8 cellular contexts compared by ENCODE assay signal in the genomic region with DNA sequence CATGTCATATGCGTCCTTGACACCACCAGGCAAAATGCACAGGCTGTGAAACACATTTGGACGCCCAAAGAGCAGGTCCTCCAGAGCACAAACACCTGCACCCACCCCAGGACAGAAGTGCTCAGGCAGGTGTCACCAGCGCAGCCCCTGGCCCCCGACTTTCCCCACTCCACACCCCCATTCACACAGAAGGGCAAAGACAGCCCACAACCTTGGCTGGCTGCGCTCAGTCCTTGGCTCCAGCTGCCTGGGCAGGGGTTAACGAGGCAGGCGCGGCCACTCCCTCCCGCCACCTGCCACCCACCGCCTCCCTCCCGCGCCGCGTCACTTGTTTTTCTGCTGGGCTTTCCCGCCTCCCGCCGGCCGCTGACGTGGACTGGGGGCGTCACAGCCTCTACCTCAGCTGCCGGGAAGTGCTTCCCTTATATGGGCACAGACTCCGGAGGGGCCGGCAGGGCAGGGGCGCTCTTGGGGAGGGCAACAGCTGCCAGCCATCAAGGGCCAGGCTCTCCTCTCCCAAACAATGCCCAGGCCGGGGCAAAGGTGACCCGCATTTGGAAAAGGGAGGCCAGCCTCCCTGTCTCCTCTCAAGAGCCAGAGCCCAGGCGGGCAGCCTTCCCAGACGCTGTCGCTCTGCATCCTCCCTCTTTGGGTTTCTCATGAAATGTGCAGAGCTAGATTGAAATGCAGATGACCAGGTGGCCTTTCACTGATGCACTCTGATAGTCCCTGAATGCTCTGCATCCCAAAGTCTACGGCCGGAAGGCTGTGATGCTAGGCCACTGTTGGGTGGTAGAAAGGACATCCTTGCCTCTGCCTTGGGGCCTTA. TPM values are rescaled to one million over a fixed set of nuclear protein-coding genes. Genes with fewer than 3 reads are reported as not detected.
DNase-seq lines count a peak whose midpoint lies in the region; ATAC-seq lines count a peak whose summit lies in the region.

No MANE protein-coding gene starts in this region.

- whole genome bisulfite sequencing in ectodermal cell, 2 experiments: 11 to 12% methylated on average over 31 of the region's 31 CpGs

- no peaks in the 10 kb centered on the region for H3K27me3 ChIP-seq in ectodermal cell (ENCODE audit: control insufficient read depth, insufficient read depth, low read length, poor library complexity, severe bottlenecking)

- ATAC-seq in GM18511 (IDR thresholded peaks at IDR 0.05; ENCODE audit: unreplicated experiment) (peak; percentile 45), HG03045 (IDR thresholded peaks at IDR 0.05; ENCODE audit: unreplicated experiment) (peak; percentile 51)

- no peak overlapping the region for H3K4me3 ChIP-seq in ectodermal cell (ENCODE audit: insufficient read depth, low read depth, low read length)

- H3K9me3 ChIP-seq in ectodermal cell (ENCODE audit: control insufficient read depth, low read length): no peaks in the 10 kb centered on the region

- DNase-seq in NCI-H2227 treated with DMSO at 0.1 percent for 48 hours (lab: John Stamatoyannopoulos, UW): peak; percentile 93
- DNase-seq in activated CD8-positive, alpha-beta memory T cell treated with anti-CD3 and anti-CD28 coated beads for 24 hours: peak; percentile 98
- peak; percentile 94 for DNase-seq in medulla oblongata (ENCODE audit: extremely low spot score)
- peak; percentile 94 to 97 (median 97) for DNase-seq in stimulated activated CD4-positive, alpha-beta T cell treated with anti-CD3 and anti-CD28 coated beads, TNF-alpha, amount 100 ng/mL, for 24 hours (ENCODE audit: low read depth in 3 of 3)
- DNase-seq in OCI-M2 (lab: John Stamatoyannopoulos, UW; ENCODE audit: unreplicated experiment): no peak

- H3K36me3 ChIP-seq in ectodermal cell (ENCODE audit: control insufficient read depth, insufficient read depth, low read length): no peaks in the 10 kb centered on the region

- peaks cover 52% of the 10 kb centered on the region for H3K4me1 ChIP-seq in ectodermal cell (ENCODE audit: control insufficient read depth, insufficient read depth, low read length)

- peak overlapping the region; percentile 47 for H3K27ac ChIP-seq in ectodermal cell (ENCODE audit: insufficient read depth, low read depth, low read length, poor library complexity, severe bottlenecking)

RNA-seq across cellular contexts. Expression of a gene that starts 14.8 kb away (rescaled TPM):
- polyA plus RNA-seq in ectodermal cell (2013, experiment 1 of 4): 59.5 TPM
- polyA plus RNA-seq in ectodermal cell (2013, experiment 2 of 4): 47.6 TPM
- polyA plus RNA-seq in ectodermal cell (2013, experiment 3 of 4): 41.7 TPM
- polyA plus RNA-seq in ectodermal cell (2013, experiment 4 of 4): 45.2 TPM
